Comparison of ENCODE assay signal across 8 cellular contexts in the genomic region with DNA sequence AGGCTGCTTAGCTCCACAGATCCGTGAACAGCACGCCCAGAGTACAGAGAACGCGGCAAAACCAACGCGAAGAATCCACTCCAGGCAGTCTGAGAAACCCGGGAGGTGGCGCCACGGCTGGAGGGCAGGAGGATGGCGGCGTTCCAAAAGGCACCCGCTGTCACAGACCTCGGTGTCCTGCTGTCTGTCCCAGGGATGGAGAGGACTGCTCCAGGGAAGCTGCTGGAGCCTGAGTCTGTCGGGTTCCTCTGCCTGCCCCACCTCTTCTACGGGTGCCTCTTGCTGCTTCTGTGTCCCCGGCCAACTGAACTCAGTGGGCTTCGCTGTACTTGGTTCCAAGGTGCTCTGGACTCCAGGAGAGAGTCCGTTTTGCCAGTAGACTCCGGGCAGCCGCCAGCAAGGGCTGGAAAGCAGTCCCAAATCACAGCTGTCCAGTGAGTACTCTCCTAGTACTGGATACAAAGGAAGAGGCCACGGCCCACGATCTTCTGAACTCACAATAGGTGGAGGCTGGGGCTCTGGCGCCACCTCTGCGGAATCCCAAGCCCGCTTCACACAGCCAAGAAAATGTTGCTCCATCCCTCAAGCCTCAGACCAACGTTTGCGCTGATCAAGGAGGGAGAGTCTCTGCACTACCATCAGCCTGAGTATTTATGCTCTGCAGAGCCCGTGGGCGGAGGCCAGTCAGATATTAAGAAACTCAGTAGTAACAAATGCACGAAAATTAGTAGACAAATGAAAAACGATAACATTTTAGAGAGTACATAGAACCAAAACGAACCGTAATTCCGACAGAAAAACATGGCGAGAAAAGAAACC. TPM values are rescaled to one million over a fixed set of nuclear protein-coding genes. Genes with fewer than 3 reads are reported as not detected.
DNase-seq lines count a peak whose midpoint lies in the region; ATAC-seq, FAIRE-seq and TF ChIP-seq lines count a peak whose summit lies in the region.

No MANE protein-coding gene starts in this region.

- H3K4me3 ChIP-seq in GM08714 (ENCODE audit: low read length), result peak overlapping the region; percentile 68
- H3K4me3 ChIP-seq in Panc1 (ENCODE audit: low read depth in 2 of 2, low read length in 2 of 2), result peak overlapping the region; percentile 58 to 77
- peak overlapping the region in 2 of 4 donors; percentile 40 to 59 for H3K4me3 ChIP-seq in pancreas

- peak overlapping the region; percentile 94 to 99 (median 98) for H3K4me3 Mint-ChIP-seq in IgD-negative memory B cell

- peak overlapping the region; percentile 94 to 100 (median 100) for H3K27ac Mint-ChIP-seq in IgD-negative memory B cell

- H3K36me3 Mint-ChIP-seq in IgD-negative memory B cell, result no peaks in the 10 kb centered on the region

- peak; percentile 79 for DNase-seq in Panc1 (ENCODE audit: low read depth, low spot score)
- DNase-seq in activated T-helper 9 cell treated with anti-CD3 and anti-CD28 coated beads, Interleukin-2, amount 50 U/mL, for 16 hours (ENCODE audit: low read depth), result peak; percentile 55
- peak; percentile 45 for DNase-seq in foreskin melanocyte
- DNase-seq in pancreas, result peak in 5 of 6 donors; percentile 29 to 69 (median 50)

- H3K9me3 Mint-ChIP-seq in IgD-negative memory B cell, result no peaks in the 10 kb centered on the region

- CTCF ChIA-PET in Panc1 (lab: Charles Lee), result interaction anchor here (1.0 to 2.1 kb wide), 2 partner anchors 41 to 128 kb away, joined by 4 to 5 read pairs; no protein-coding TSS in a partner anchor

- POLR2A ChIA-PET in Panc1 (lab: Charles Lee), result interaction anchor here (1.1 to 1.9 kb wide), 2 partner anchors 20 to 128 kb away, joined by 4 to 6 read pairs; no protein-coding TSS in a partner anchor

- H3K27ac ChIP-seq in Panc1 (ENCODE audit: low read length) (peak overlapping the region; percentile 99), pancreas (peak overlapping the region in 2 of 4 donors; percentile 88 to 89)

- H3K4me1 Mint-ChIP-seq in IgD-negative memory B cell, result peaks cover 20 to 24% (median 21%) of the 10 kb centered on the region in 3 donors

- 30 to 41% methylated on average over 34 to 35 of the region's 35 CpGs for WGBS in pancreas, 2 donors

- no peak for FAIRE-seq in pancreas (lab: Jason Lieb, UNC)

- H3K4me1 ChIP-seq in Panc1 (ENCODE audit: control insufficient read depth, insufficient read depth, low read length) (peaks cover 18% of the 10 kb centered on the region), pancreas (no peaks in the 10 kb centered on the region)

- no peaks in the 10 kb centered on the region for H3K9me3 ChIP-seq in Panc1 (ENCODE audit: control insufficient read depth, insufficient read depth, low read depth, low read length)
- no peaks in the 10 kb centered on the region for H3K9me3 ChIP-seq in pancreas

- in situ Hi-C loops in Panc1 (cut with HindIII; ENCODE audit: low pct_unique_long_range_greater_than_20kb, low sequenced_read_pairs), result no loop called here

- H3K27me3 ChIP-seq in Panc1 (ENCODE audit: control insufficient read depth, insufficient read depth, low read length) (no peaks in the 10 kb centered on the region), pancreas (peaks cover 0 to 39% (median 2%) of the 10 kb centered on the region in 4 donors)

- H3K36me3 ChIP-seq in Panc1 (ENCODE audit: control insufficient read depth, insufficient read depth, low read length) (0 out of 2 replicates have a peak, but pooled peaks cover 2% of the 10 kb centered on the region), pancreas (no peaks in the 10 kb centered on the region)

- BruUV-seq in Panc1 (replicated peaks; lab: Mats Ljungman, UMichigan), result no TSS peak

- H3K27me3 Mint-ChIP-seq in IgD-negative memory B cell, result no peaks in the 10 kb centered on the region

- ATAC-seq in Panc1 (peak; percentile 54), pancreas (peak in 1 of 4 donors; percentile 1), GM21528 (IDR thresholded peaks at IDR 0.05; ENCODE audit: low FRiP score, unreplicated experiment) (no peak), HG03378 (IDR thresholded peaks at IDR 0.05; ENCODE audit: unreplicated experiment) (no peak)

- TF ChIP-seq CTCF in Panc1 (IDR thresholded peaks at IDR 0.05) (no peak), pancreas (IDR thresholded peaks at IDR 0.05) (no peak)

- intact Hi-C loops in Panc1 (cut with micrococcal nuclease; ENCODE audit: unreplicated experiment), result loop anchor here (10.0 kb wide), 1 partner anchor 125 kb away; no protein-coding TSS in a partner anchor
- intact Hi-C loops in pancreas (cut with DNase I), result no loop called here

RNA-seq across cellular contexts. Expression of gene ANXA2R, which starts 0.4 kb away (rescaled TPM):
- polyA plus RNA-seq in IgD-negative memory B cell (42.9 TPM), pancreas (1 to 10 TPM in 1 of 2 donors, under 1 TPM in 1; 0.87 to 1.9 TPM)
- total RNA-seq in Panc1 (2021; ENCODE audit: unreplicated experiment) (6.2 TPM), pancreas (under 1 TPM; 0.32 to 0.90 (median 0.47) TPM)
- polyA plus RNA-seq in Panc1 (2012; ENCODE audit: insufficient read length), result 4.0 TPM
